Comparison of ENCODE assay signal across 12 cellular contexts in the genomic region with DNA sequence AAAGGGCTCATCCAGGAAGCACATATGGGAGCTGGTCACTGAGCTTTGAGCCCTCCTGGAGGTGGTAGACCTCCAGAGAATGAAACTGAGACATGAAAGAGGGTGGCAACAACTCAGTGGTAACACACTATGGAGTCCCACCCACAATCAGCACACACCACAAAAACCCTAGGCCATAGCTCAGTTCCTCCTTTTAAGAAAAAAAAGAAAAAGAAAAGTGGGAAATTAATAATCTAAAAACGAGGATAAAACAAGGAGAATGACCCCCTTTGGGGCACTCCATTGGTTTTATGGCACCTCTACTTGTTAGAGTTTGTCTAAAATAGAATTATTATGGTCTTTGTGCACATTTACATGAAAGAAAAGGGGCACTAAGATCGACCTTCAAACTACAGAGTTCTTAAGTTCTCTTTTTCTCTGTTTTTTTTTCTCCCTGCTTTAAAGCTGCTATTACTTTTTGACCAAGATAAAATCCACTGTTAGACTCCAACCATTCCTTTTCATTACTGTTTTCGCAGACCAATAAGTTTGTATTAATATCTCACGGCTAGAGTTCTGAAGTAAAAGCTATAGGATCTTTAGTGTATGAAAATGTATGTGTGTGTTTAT.
A peak's percentile ranks its signal among the peaks of the same experiment; 100 is the strongest.
DNase-seq lines count a peak whose midpoint lies in the region; ATAC-seq and FAIRE-seq lines count a peak whose summit lies in the region.
"Had no signal": no experiment of that assay in that cellular context is flagged by ENCODE, and none has a peak within 500 bp of the region (broad histone marks: within the 10 kb centered on the region; RNA-seq: fewer than 3 reads in every experiment).

No MANE protein-coding gene starts in this region.

- H3K9me3 ChIP-seq in BLaER1 = peaks cover 10% of the 10 kb centered on the region

- DNase-seq in DMS53 treated with DMSO at 0.1 percent for 48 hours (lab: John Stamatoyannopoulos, UW; ENCODE audit: unreplicated experiment) (no peak), iPS-NIHi7 (ENCODE audit: extremely low spot score) (no peak), HTR-8/SVneo (ENCODE audit: insufficient read length, low spot score) (no peak), NCI-H2196 treated with DMSO at 0.1 percent for 48 hours (lab: John Stamatoyannopoulos, UW; ENCODE audit: unreplicated experiment) (no peak)
- DNase-seq: gastrocnemius medialis, NCI-H1048, tibial artery had no signal

- no peaks in the 10 kb centered on the region for H4K20me1 ChIP-seq in BLaER1

- H3K27me3 ChIP-seq in BLaER1 = no peaks in the 10 kb centered on the region
- H3K27me3 ChIP-seq: gastrocnemius medialis, tibial artery had no signal

- no peaks in the 10 kb centered on the region for H3K36me3 ChIP-seq in BLaER1
- H3K36me3 ChIP-seq: gastrocnemius medialis, tibial artery had no signal

- H3K9ac ChIP-seq in BLaER1 = no peak overlapping the region

- H3K4me3 ChIP-seq in BLaER1 = no peak overlapping the region
- H3K4me3 ChIP-seq: gastrocnemius medialis, tibial artery had no signal

- no peak for FAIRE-seq in HTR-8/SVneo (lab: Jason Lieb, UNC)
- FAIRE-seq: bronchial epithelial cell had no signal

- no peak overlapping the region for H3K27ac ChIP-seq in BLaER1
- H3K27ac ChIP-seq: gastrocnemius medialis, tibial artery had no signal

- H3K4me2 ChIP-seq in BLaER1 = peak overlapping the region; percentile 33; the same call in 1 of the 2 replicates

- ATAC-seq in GM19043 (IDR thresholded peaks at IDR 0.05; ENCODE audit: low read depth, unreplicated experiment) (peak; percentile 99), HG02759 (IDR thresholded peaks at IDR 0.05; ENCODE audit: unreplicated experiment) (peak; percentile 100), HG03565 (IDR thresholded peaks at IDR 0.05; ENCODE audit: unreplicated experiment) (peak; percentile 100)
- ATAC-seq: gastrocnemius medialis had no signal

- H3K4me1 ChIP-seq in BLaER1 = peaks cover 10% of the 10 kb centered on the region
- H3K4me1 ChIP-seq: gastrocnemius medialis, tibial artery had no signal
